In genomic region chr11:83070878-83071640, GRCh38 we compare ENCODE assay signal across 8 cellular contexts. TPM values are rescaled to one million over a fixed set of nuclear protein-coding genes. Genes with fewer than 3 reads are reported as not detected.
DNase-seq lines count a peak whose midpoint lies in the region; ATAC-seq and TF ChIP-seq lines count a peak whose summit lies in the region.

No MANE protein-coding gene starts in this region.

- intact Hi-C loops in left ventricle myocardium superior (cut with micrococcal nuclease), result loop anchor here (10.0 kb wide), 1 partner anchor 56 kb away; no protein-coding TSS in a partner anchor

- peak overlapping the region; percentile 0; the same call in 1 of the 2 replicates for H2AFZ ChIP-seq in MM.1S (ENCODE audit: low read length)

- peaks cover 15% of the 10 kb centered on the region; the same call in 1 of the 2 replicates for H3K36me3 ChIP-seq in MM.1S (replicated peaks; ENCODE audit: insufficient read depth, low read length)

- peak overlapping the region; percentile 93 for H3K4me2 ChIP-seq in MM.1S (ENCODE audit: low read depth, low read length)

- H3F3A ChIP-seq in MM.1S (ENCODE audit: insufficient read depth, low read length), result peaks cover 10% of the 10 kb centered on the region; the same call in 1 of the 2 replicates

- in situ Hi-C loops in G401 (cut with HindIII; ENCODE audit: low sequenced_read_pairs), result no loop called here

- peak; percentile 41 for ATAC-seq in left ventricle myocardium superior
- ATAC-seq in GM18502 (IDR thresholded peaks at IDR 0.05; ENCODE audit: poor library complexity, unreplicated experiment), result no peak

- no peaks in the 10 kb centered on the region for H3K9me2 ChIP-seq in MM.1S (replicated peaks; ENCODE audit: insufficient read depth, low read length)

- H3K79me2 ChIP-seq in MM.1S (ENCODE audit: low read length), result peaks cover 94% of the 10 kb centered on the region

- DNase-seq in G401 (ENCODE audit: low spot score) (peak; percentile 64), MM.1S (no peak), amygdala (lab: John Stamatoyannopoulos, UW) (peak in 39 of 56 donors; percentile 13 to 83 (median 54)), left ventricle myocardium superior (peak; percentile 65), retina (peak; percentile 76), MV-4-11 (lab: John Stamatoyannopoulos, UW) (no peak), DMS153 (lab: John Stamatoyannopoulos, UW) (no peak)

- no peak for TF ChIP-seq CTCF in MM.1S (IDR thresholded peaks at IDR 0.05; ENCODE audit: low read length)

- H3K27ac ChIP-seq in MM.1S (ENCODE audit: low read length), result peak overlapping the region; percentile 77

- H3K4me1 ChIP-seq in MM.1S (ENCODE audit: low read length), result peaks cover 24% of the 10 kb centered on the region

- no peaks in the 10 kb centered on the region for H4K20me1 ChIP-seq in MM.1S (ENCODE audit: insufficient read depth, low read length)

- H3K4me3 ChIP-seq in MM.1S (ENCODE audit: low read length), result peak overlapping the region; percentile 99

- H3K9ac ChIP-seq in MM.1S (ENCODE audit: low read length), result peak overlapping the region; percentile 95

- H3K9me3 ChIP-seq in MM.1S (replicated peaks; ENCODE audit: insufficient read depth, low read length), result no peaks in the 10 kb centered on the region

- H3K27me3 ChIP-seq in MM.1S (replicated peaks; ENCODE audit: insufficient read depth, low read length), result no peaks in the 10 kb centered on the region

RNA-seq across cellular contexts. Expression of gene RAB30, which starts 0.6 kb away (rescaled TPM):
- total RNA-seq in G401 (2014; rRNA removed; shearing (Covaris generic)), result 2.2 and 3.7 TPM in 2 replicates
- total RNA-seq in left ventricle myocardium superior, result 31.3 TPM

Comparison
In these comparisons a context has a peak if more than half of its experiments do, and no peak if none do; other contexts are left out.
1. DNase-seq: peak in G401 (single experiment), amygdala (39 of 56), left ventricle myocardium superior (single experiment) and retina (single experiment); none in MM.1S (single experiment), MV-4-11 (single experiment) and DMS153 (single experiment).